In the genomic region with DNA sequence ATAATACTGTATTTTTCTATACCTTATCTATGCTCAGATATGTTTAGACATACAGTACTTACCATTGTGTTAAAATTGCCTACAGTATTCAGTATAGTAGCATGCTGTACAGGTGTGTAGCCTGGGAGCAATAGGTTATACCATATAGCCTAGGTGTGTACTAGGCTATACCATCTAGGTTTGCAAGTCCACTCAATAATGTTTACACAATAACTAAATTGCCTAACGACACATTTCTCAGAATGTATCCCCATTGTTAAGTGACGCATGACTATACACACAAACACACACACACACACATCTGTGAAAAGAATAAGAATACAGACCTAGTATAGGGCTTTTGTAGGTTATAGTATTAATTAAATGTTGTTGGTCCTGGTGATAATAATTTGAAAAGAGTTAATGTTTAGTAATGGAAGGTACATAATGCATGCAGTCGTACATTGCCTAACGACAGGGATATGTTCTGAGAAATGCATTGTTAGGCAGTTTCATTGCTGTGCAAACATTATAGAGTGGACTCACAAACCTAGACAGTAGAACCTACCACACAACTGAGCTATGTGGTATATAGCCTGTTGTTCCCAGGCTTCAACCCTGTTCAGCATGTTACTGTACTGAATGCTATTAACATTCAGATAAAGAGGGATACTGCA, we compare ENCODE assay signal across 18 cellular contexts.
"Had no signal": no experiment of that assay in that cellular context is flagged by ENCODE, and none has a peak within 500 bp of the region (broad histone marks: within the 10 kb centered on the region; RNA-seq: fewer than 3 reads in every experiment).

No MANE protein-coding gene starts in this region.

- H3K36me3 ChIP-seq: adrenal gland, right atrium auricular region had no signal

- DNase-seq: activated CD4-positive, alpha-beta T cell treated with anti-CD3 and anti-CD28 coated beads for 4 hours; activated CD8-positive, alpha-beta T cell treated with anti-CD3 and anti-CD28 coated beads for 36 hours; activated effector memory CD4-positive, alpha-beta T cell treated with anti-CD3 and anti-CD28 coated beads, Interleukin-2, amount 50 U/mL, for 16 hours; activated T-cell treated with anti-CD3 and anti-CD28 coated beads, Interleukin-2, amount 50 U/mL, for 48 hours; adrenal gland; dorsolateral prefrontal cortex; endodermal cell; heart right ventricle; islet precursor cell; left ventricle myocardium superior; mesenchymal stem cell; nephron progenitor cell; occipital lobe; stimulated activated naive CD8-positive, alpha-beta T cell treated with anti-CD3 and anti-CD28 coated beads, Interleukin-15, Interleukin-2, amounts not matched to agents 100 U/mL and 50 U/mL, for 24 hours had no signal

- H3K27ac ChIP-seq: adrenal gland, dorsolateral prefrontal cortex, gastroesophageal sphincter, heart right ventricle, right atrium auricular region had no signal

- H3K4me1 ChIP-seq: adrenal gland, gastroesophageal sphincter, heart right ventricle, right atrium auricular region had no signal

- ATAC-seq: activated CD8-positive, alpha-beta T cell treated with anti-CD3 and anti-CD28 coated beads for 36 hours; gastroesophageal sphincter; heart right ventricle; left ventricle myocardium superior; stimulated activated naive CD8-positive, alpha-beta T cell treated with anti-CD3 and anti-CD28 coated beads, Interleukin-15, Interleukin-2, amounts not matched to agents 100 U/mL and 50 U/mL, for 24 hours; WTC11 had no signal

- H3K9me3 ChIP-seq: right atrium auricular region had no signal

- H3K4me3 ChIP-seq: adrenal gland, dorsolateral prefrontal cortex, gastroesophageal sphincter, heart right ventricle, right atrium auricular region, smooth muscle cell had no signal

- H3K27me3 ChIP-seq: adrenal gland, dorsolateral prefrontal cortex, gastroesophageal sphincter, heart right ventricle, right atrium auricular region had no signal
